Comparison of ENCODE assay signal across 25 cellular contexts in genomic region chr12:6281081-6281809, GRCh38. TPM values are rescaled to one million over a fixed set of nuclear protein-coding genes. Genes with fewer than 3 reads are reported as not detected.
DNase-seq lines count a peak whose midpoint lies in the region; ATAC-seq, FAIRE-seq and TF ChIP-seq lines count a peak whose summit lies in the region.
"Had no signal": no experiment of that assay in that cellular context is flagged by ENCODE, and none has a peak within 500 bp of the region (broad histone marks: within the 10 kb centered on the region; RNA-seq: fewer than 3 reads in every experiment).

No MANE protein-coding gene starts in this region.

- H4K20me1 ChIP-seq in SK-N-SH (ENCODE audit: insufficient read depth) (no peaks in the 10 kb centered on the region), HepG2 (ENCODE audit: insufficient read depth, low read length) (no peaks in the 10 kb centered on the region)

- TF ChIP-seq CTCF in SK-N-SH (IDR thresholded peaks at IDR 0.05) (no peak), HepG2 (CRISPR knock-in tag; IDR thresholded peaks at IDR 0.05) (no peak)

- TF ChIP-seq EP300 in SK-N-SH (IDR thresholded peaks at IDR 0.05; ENCODE audit: borderline replicate concordance in 1 of 2, low read depth in 1 of 2, low read length in 1 of 2) = no peak
- no peak for TF ChIP-seq EP300 in HepG2 (IDR thresholded peaks at IDR 0.05; ENCODE audit: low read depth in 2 of 2, low read length in 2 of 2)
- no peak for TF ChIP-seq EP300 in HepG2 (CRISPR knock-in tag; IDR thresholded peaks at IDR 0.05; ENCODE audit: borderline replicate concordance)

- no peaks in the 10 kb centered on the region for H3K27me3 ChIP-seq in SK-N-SH (ENCODE audit: insufficient read depth)
- H3K27me3 ChIP-seq in HepG2 (ENCODE audit: control insufficient read depth in 1 of 2, insufficient read depth in 2 of 2, low read length in 2 of 2) = peaks cover 0 to 3% of the 10 kb centered on the region in 2 experiments; a peak in 2 of 5 replicates

- peak overlapping the region; percentile 62; the same call in 1 of the 2 replicates for H3K4me2 ChIP-seq in SK-N-SH
- 0 out of 2 replicates have a peak overlapping the region, but pooled peaks have one; percentile 9 for H3K4me2 ChIP-seq in HepG2 (ENCODE audit: low read depth, low read length)

- TF ChIP-seq RAD21 in SK-N-SH (IDR thresholded peaks at IDR 0.05; ENCODE audit: low read length) (no peak), HepG2 (CRISPR knock-in tag; IDR thresholded peaks at IDR 0.05) (no peak)

- no peaks in the 10 kb centered on the region for H3K36me3 ChIP-seq in SK-N-SH (replicated peaks in 1 of 2; ENCODE audit: control insufficient read depth in 1 of 2, insufficient read depth in 2 of 2, low read length in 1 of 2)
- no peaks in the 10 kb centered on the region for H3K36me3 ChIP-seq in HepG2 (replicated peaks in 1 of 2; ENCODE audit: control insufficient read depth in 1 of 2, insufficient read depth in 2 of 2, low read length in 2 of 2)

- no peaks in the 10 kb centered on the region for H3K9me2 ChIP-seq in SK-N-SH

- no peak for DNase-seq in SK-N-SH
- DNase-seq in T-helper 17 cell = no peak
- DNase-seq in HepG2 (ENCODE audit: low spot score) = no peak
- peak; percentile 4 for DNase-seq in urothelium cell line (ENCODE audit: low spot score)
- no peak for DNase-seq in T-helper 2 cell treated with Interferon-gamma antibody and Interleukin-4, amounts not matched to agents 5 μg/mL and 100 μg/mL, for 36 hours (ENCODE audit: low spot score)
- DNase-seq in dedifferentiated amniotic fluid mesenchymal stem cell (ENCODE audit: extremely low spot score) = no peak
- DNase-seq: activated CD4-positive, CD25-positive, alpha-beta regulatory T cell; activated CD8-positive, alpha-beta memory T cell treated with anti-CD3 and anti-CD28 coated beads for 24 hours; activated naive CD8-positive, alpha-beta T cell treated with anti-CD3 and anti-CD28 coated beads, Interleukin-2, amount 10 ng/mL, durations not matched to agents 7 days and 5 days; DND-41; head of caudate nucleus; Karpas-422; NCI-H1105 treated with DMSO at 0.1 percent for 48 hours; NCI-H524 treated with DMSO at 0.1 percent for 48 hours; SHP77 treated with DMSO at 0.1 percent for 48 hours; stimulated activated CD4-positive, alpha-beta T cell treated with anti-CD3 and anti-CD28 coated beads, Interleukin-4, amount 100 ng/mL, for 1 hour had no signal

- TF ChIP-seq POLR2A in HepG2 (IDR thresholded peaks at IDR 0.05; ENCODE audit: insufficient read depth in 1 of 2, low read depth in 2 of 2, low read length in 2 of 2) = no peak

- no peak for FAIRE-seq in HepG2 (lab: Jason Lieb, UNC)
- no peak for FAIRE-seq in urothelium cell line (lab: Jason Lieb, UNC)
- FAIRE-seq: bronchial epithelial cell, GM18507, H54 had no signal

- H3K4me3 ChIP-seq in SK-N-SH (ENCODE audit: low read depth in 2 of 2, low read length in 1 of 2) = no peak overlapping the region
- H3K4me3 ChIP-seq in HepG2 (replicated peaks in 1 of 3; ENCODE audit: insufficient read depth in 1 of 3, low read depth in 2 of 3, low read length in 3 of 3) = no peak overlapping the region
- H3K4me3 ChIP-seq: skin epidermis had no signal

- no TSS peak for BruUV-seq in HepG2 (replicated peaks; lab: Mats Ljungman, UMichigan)

- no peaks in the 10 kb centered on the region for H3K36me3 Mint-ChIP-seq in T-helper 17 cell (ENCODE audit: low read depth)
- no peaks in the 10 kb centered on the region for H3K36me3 Mint-ChIP-seq in T-helper 2 cell treated with Interferon-gamma antibody and Interleukin-4, amounts not matched to agents 5 μg/mL and 100 μg/mL, for 36 hours (ENCODE audit: low read depth)
- H3K36me3 Mint-ChIP-seq: activated naive CD8-positive, alpha-beta T cell treated with anti-CD3 and anti-CD28 coated beads, Interleukin-2, amount 10 ng/mL, durations not matched to agents 7 days and 5 days had no signal

- no peak for ATAC-seq in SK-N-SH treated with all-trans-retinoic acid at 6 μM for 48 hours
- no peak for ATAC-seq in T-helper 17 cell
- ATAC-seq in HepG2 = no peak
- ATAC-seq in GM21526 (IDR thresholded peaks at IDR 0.05; ENCODE audit: low FRiP score, unreplicated experiment) = no peak

- H3K4me3 Mint-ChIP-seq in T-helper 17 cell = peak overlapping the region; percentile 60
- no peak overlapping the region for H3K4me3 Mint-ChIP-seq in T-helper 2 cell treated with Interferon-gamma antibody and Interleukin-4, amounts not matched to agents 5 μg/mL and 100 μg/mL, for 36 hours
- H3K4me3 Mint-ChIP-seq: activated naive CD8-positive, alpha-beta T cell treated with anti-CD3 and anti-CD28 coated beads, Interleukin-2, amount 10 ng/mL, durations not matched to agents 7 days and 5 days; CD14-positive monocyte; T-helper 1 cell treated with Interleukin-12 subunit alpha and Interleukin-12 subunit beta and Interleukin-4 antibody, amounts not matched to agents 30 μg/mL and 1 μg/mL, for 36 hours had no signal

- in situ Hi-C loops in HepG2 (cut with HindIII; ENCODE audit: extremely low pct_ligation_motif_present, low pct_unique_long_range_greater_than_20kb) = loop anchor here (10.0 kb wide), 1 partner anchor 296 kb away; no protein-coding TSS in a partner anchor

- H3K79me2 ChIP-seq in SK-N-SH (ENCODE audit: insufficient read depth) (no peaks in the 10 kb centered on the region), HepG2 (ENCODE audit: insufficient read depth, low read length) (no peaks in the 10 kb centered on the region)

- H3K4me1 ChIP-seq in SK-N-SH (ENCODE audit: control insufficient read depth in 1 of 2, insufficient read depth in 2 of 2, low read depth in 1 of 2, low read length in 1 of 2) = peaks cover 24 to 43% of the 10 kb centered on the region in 2 experiments
- peaks cover 84% of the 10 kb centered on the region for H3K4me1 ChIP-seq in HepG2 (ENCODE audit: insufficient read depth, low read length)

- H3K27ac Mint-ChIP-seq in T-helper 17 cell = no peak overlapping the region
- H3K27ac Mint-ChIP-seq in T-helper 2 cell treated with Interferon-gamma antibody and Interleukin-4, amounts not matched to agents 5 μg/mL and 100 μg/mL, for 36 hours = no peak overlapping the region
- H3K27ac Mint-ChIP-seq: activated naive CD8-positive, alpha-beta T cell treated with anti-CD3 and anti-CD28 coated beads, Interleukin-2, amount 10 ng/mL, durations not matched to agents 7 days and 5 days; T-helper 1 cell treated with Interleukin-12 subunit alpha and Interleukin-12 subunit beta and Interleukin-4 antibody, amounts not matched to agents 30 μg/mL and 1 μg/mL, for 36 hours had no signal

- peaks cover 39% of the 10 kb centered on the region for H3K27me3 Mint-ChIP-seq in T-helper 17 cell
- peaks cover 39% of the 10 kb centered on the region for H3K27me3 Mint-ChIP-seq in T-helper 2 cell treated with Interferon-gamma antibody and Interleukin-4, amounts not matched to agents 5 μg/mL and 100 μg/mL, for 36 hours (ENCODE audit: low read depth)

- H2AFZ ChIP-seq in SK-N-SH (ENCODE audit: low read depth) (no peak overlapping the region), HepG2 (ENCODE audit: low read length) (no peak overlapping the region)

- H3K27ac ChIP-seq in SK-N-SH (ENCODE audit: low read depth in 2 of 2, low read length in 1 of 2) = peak overlapping the region in 1 of 2 experiments; percentile 88; a peak in 2 of 4 replicates
- H3K27ac ChIP-seq in HepG2 (ENCODE audit: extremely low read length, insufficient read depth, low read length) = no peak overlapping the region

- no peaks in the 10 kb centered on the region for H3K9me3 ChIP-seq in SK-N-SH
- H3K9me3 ChIP-seq in T-helper 17 cell (ENCODE audit: control insufficient read depth, low read length, poor library complexity, severe bottlenecking) = no peaks in the 10 kb centered on the region
- no peaks in the 10 kb centered on the region for H3K9me3 ChIP-seq in HepG2 (ENCODE audit: low read length)

- intact Hi-C loops in HepG2 (cut with micrococcal nuclease; ENCODE audit: unreplicated experiment) = loop anchor here (10.0 kb wide), 1 partner anchor 296 kb away; no protein-coding TSS in a partner anchor

- peaks cover 30% of the 10 kb centered on the region for H3F3A ChIP-seq in SK-N-SH (replicated peaks; ENCODE audit: insufficient read depth)

- POLR2A ChIA-PET in SK-N-SH (lab: Yijun Ruan, JAX) (no interaction called here), HepG2 (lab: Yijun Ruan, JAX) (no interaction called here)

- H3K9me3 Mint-ChIP-seq in T-helper 2 cell treated with Interferon-gamma antibody and Interleukin-4, amounts not matched to agents 5 μg/mL and 100 μg/mL, for 36 hours = no peaks in the 10 kb centered on the region
- H3K9me3 Mint-ChIP-seq: activated naive CD8-positive, alpha-beta T cell treated with anti-CD3 and anti-CD28 coated beads, Interleukin-2, amount 10 ng/mL, durations not matched to agents 7 days and 5 days; CD14-positive monocyte; T-helper 1 cell treated with Interleukin-12 subunit alpha and Interleukin-12 subunit beta and Interleukin-4 antibody, amounts not matched to agents 30 μg/mL and 1 μg/mL, for 36 hours had no signal

- H3K4me1 Mint-ChIP-seq in T-helper 17 cell = peaks cover 16% of the 10 kb centered on the region
- H3K4me1 Mint-ChIP-seq in T-helper 2 cell treated with Interferon-gamma antibody and Interleukin-4, amounts not matched to agents 5 μg/mL and 100 μg/mL, for 36 hours (ENCODE audit: low read depth) = peaks cover 9% of the 10 kb centered on the region

- CTCF ChIA-PET in SK-N-SH (lab: Yijun Ruan, JAX) = no interaction called here
- CTCF ChIA-PET in HepG2 (lab: Yijun Ruan, JAX; ENCODE audit: low intra/inter-chr PET ratio, low total read pairs) = no interaction called here

- 96% methylated on average over 13 of the region's 13 CpGs for WGBS in SK-N-SH (ENCODE audit: low lambda C conversion rate)
- 88% methylated on average over 13 of the region's 13 CpGs for WGBS in HepG2 (ENCODE audit: low lambda C conversion rate)

- H3K9ac ChIP-seq in SK-N-SH = no peak overlapping the region
- no peak overlapping the region for H3K9ac ChIP-seq in HepG2 (ENCODE audit: insufficient read depth, low read depth, low read length)

RNA-seq across cellular contexts. Expression of gene PLEKHG6, which starts 29.2 kb away (rescaled TPM):
- polyA plus RNA-seq in SK-N-SH (2012; rRNA removed) = 0.15 and 0.20 TPM in 2 replicates
- 0.10 and 0.13 TPM in 2 replicates for polyA plus RNA-seq in SK-N-SH (2012; cell fraction: cytosol; rRNA removed)
- polyA plus RNA-seq in SK-N-SH (2012; cell fraction: nucleus; rRNA removed) = 0.27 and 0.68 TPM in 2 replicates
- not detected for total RNA-seq in T-helper 17 cell
- 13.1 and 18.9 TPM in 2 replicates for total RNA-seq in HepG2 (2016; rRNA removed; fragmentation: Illumina TruSeq; extraction: Trizol)
- total RNA-seq in HepG2 (2016; cell fraction: cytosol; rRNA removed; fragmentation: Illumina TruSeq; extraction: Trizol; ENCODE audit: low read depth) = 11.1 and 14.7 TPM in 2 replicates
- total RNA-seq in HepG2 (2016; cell fraction: insoluble cytoplasmic fraction; rRNA removed; fragmentation: Illumina TruSeq; extraction: Trizol) = 15.0 and 16.9 TPM in 2 replicates
- total RNA-seq in HepG2 (2016; cell fraction: membrane; rRNA removed; fragmentation: Illumina TruSeq; extraction: Trizol) = 23.7 TPM in 2 replicates
- total RNA-seq in HepG2 (2016; cell fraction: nucleus; rRNA removed; fragmentation: Illumina TruSeq; extraction: Trizol) = 15.6 and 19.7 TPM in 2 replicates
- polyA plus RNA-seq in HepG2 (2011; rRNA removed) = 17.0 and 26.8 TPM in 2 replicates
- 12.8 and 29.8 TPM in 2 replicates for polyA plus RNA-seq in HepG2 (2011; cell fraction: cytosol; rRNA removed)
- polyA plus RNA-seq in HepG2 (2011; cell fraction: nucleus; rRNA removed) = 20.1 and 50.9 TPM in 2 replicates
- 16.4 and 22.2 TPM in 2 replicates for polyA plus RNA-seq in HepG2 (2012)
- polyA plus RNA-seq in HepG2 (2016; cell fraction: cytosol; fragmentation: Illumina TruSeq; extraction: Trizol; ENCODE audit: low read depth) = 16.0 and 16.1 TPM in 2 replicates
- 15.2 and 21.6 TPM in 2 replicates for polyA plus RNA-seq in HepG2 (2016; cell fraction: insoluble cytoplasmic fraction; fragmentation: Illumina TruSeq; extraction: Trizol; ENCODE audit: low read depth)
- 20.3 and 26.3 TPM in 2 replicates for polyA plus RNA-seq in HepG2 (2016; cell fraction: membrane; fragmentation: Illumina TruSeq; extraction: Trizol; ENCODE audit: low read depth)
- 28.0 and 30.9 TPM in 2 replicates for polyA plus RNA-seq in HepG2 (2016; cell fraction: nucleus; fragmentation: Illumina TruSeq; extraction: Trizol; ENCODE audit: insufficient read depth, low read depth)
- 0.70 and 23.3 TPM in 2 replicates for polyA minus RNA-seq in HepG2 (2011; rRNA and poly(A)+ RNA removed; ENCODE audit: low replicate concordance)
- 8.8 and 12.8 TPM in 2 replicates for polyA minus RNA-seq in HepG2 (2011; cell fraction: cytosol; rRNA and poly(A)+ RNA removed)
- 13.3 and 16.5 TPM in 2 replicates for polyA minus RNA-seq in HepG2 (2011; cell fraction: nucleus; rRNA and poly(A)+ RNA removed)
- total RNA-seq: activated naive CD8-positive, alpha-beta T cell treated with anti-CD3 and anti-CD28 coated beads, Interleukin-2, amount 10 ng/mL, durations not matched to agents 7 days and 5 days; myocyte had no signal
- polyA plus RNA-seq: CD14-positive monocyte had no signal

Comparison
In these comparisons a context has a peak if more than half of its experiments do, and no peak if none do; other contexts are left out.
1. RNA of gene PLEKHG6, which starts 29.2 kb away (total RNA-seq): 11.1 to 23.7 TPM in HepG2; not detected in T-helper 17 cell; every median in the first group is over 10 times any median in the second.